9 cellular contexts compared by ENCODE assay signal in the genomic region with DNA sequence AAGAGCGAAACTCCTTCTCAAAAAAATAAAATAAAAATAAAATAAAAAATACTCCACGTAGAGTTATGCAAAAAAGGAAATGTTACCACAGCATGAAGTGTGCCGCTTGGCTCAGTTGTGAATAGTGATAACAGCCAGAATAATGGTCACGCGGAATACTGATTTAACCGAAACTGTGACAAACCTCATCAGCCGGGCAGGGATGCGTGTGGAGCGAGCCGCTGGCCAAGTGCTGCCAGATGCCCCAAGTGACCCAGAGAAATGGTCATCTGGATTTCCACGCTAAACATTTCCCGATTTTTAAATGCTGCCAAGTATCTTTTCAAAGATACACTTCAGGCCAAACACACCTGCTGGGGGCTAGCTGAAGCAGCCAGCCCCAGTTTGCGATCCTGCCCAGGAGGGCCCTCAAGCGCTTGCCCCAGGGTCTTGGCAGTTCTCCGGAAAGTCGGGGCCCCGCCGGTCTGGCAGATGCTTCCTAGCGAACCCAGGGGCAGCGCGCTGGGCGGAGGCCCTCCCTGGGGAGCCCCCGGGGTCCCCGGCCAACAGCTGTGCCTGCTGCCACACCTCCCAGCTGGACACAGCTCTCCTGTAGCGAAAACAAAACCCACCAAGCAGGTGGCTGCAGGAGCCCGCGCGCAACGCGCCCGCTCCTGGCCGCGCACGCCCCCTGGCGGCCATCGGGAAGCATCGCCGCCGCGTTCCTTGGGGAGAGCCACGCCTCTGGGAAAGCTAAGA. TPM values are rescaled to one million over a fixed set of nuclear protein-coding genes. Genes with fewer than 3 reads are reported as not detected.
A peak's percentile ranks its signal among the peaks of the same experiment; 100 is the strongest.
DNase-seq lines count a peak whose midpoint lies in the region; ATAC-seq, FAIRE-seq and TF ChIP-seq lines count a peak whose summit lies in the region.
"Had no signal": no experiment of that assay in that cellular context is flagged by ENCODE, and none has a peak within 500 bp of the region (broad histone marks: within the 10 kb centered on the region; RNA-seq: fewer than 3 reads in every experiment).

No MANE protein-coding gene starts in this region.

- no peaks in the 10 kb centered on the region for H3K9me3 Mint-ChIP-seq in CD8-positive, alpha-beta memory T cell
- H3K9me3 Mint-ChIP-seq: dendritic cell treated with granulocyte-macrophage colony-stimulating factor and Interleukin-4, amounts not matched to agents 40 ng/mL and 50 ng/mL, for 4 days had no signal

- peak in 2 of 3 donors; percentile 63 to 90 for TF ChIP-seq CTCF in omental fat pad (IDR thresholded peaks at IDR 0.05)
- TF ChIP-seq CTCF in suprapubic skin (IDR thresholded peaks at IDR 0.05): peak; percentile 90 to 98

- 20% methylated on average over 41 of the region's 41 CpGs for WGBS in suprapubic skin

- TF ChIP-seq EP300 in suprapubic skin (IDR thresholded peaks at IDR 0.05): no peak

- peak overlapping the region in 4 of 8 donors; percentile 23 to 94 (median 66) for H3K27ac Mint-ChIP-seq in CD8-positive, alpha-beta memory T cell

- no peaks in the 10 kb centered on the region for H3K36me3 ChIP-seq in CD8-positive, alpha-beta memory T cell (ENCODE audit: insufficient read depth, low read length)
- H3K36me3 ChIP-seq in suprapubic skin: no peaks in the 10 kb centered on the region

- peaks cover 0 to 28% (median 3%) of the 10 kb centered on the region in 3 donors for H3K36me3 Mint-ChIP-seq in CD8-positive, alpha-beta memory T cell

- peaks cover 13 to 58% (median 30%) of the 10 kb centered on the region in 3 donors for H3K4me1 Mint-ChIP-seq in CD8-positive, alpha-beta memory T cell

- peak overlapping the region; percentile 16 for H3K27ac ChIP-seq in CD8-positive, alpha-beta memory T cell (ENCODE audit: low read depth, low read length)
- no peak overlapping the region for H3K27ac ChIP-seq in suprapubic skin

- peak; percentile 67 to 82 (median 70) for DNase-seq in CD8-positive, alpha-beta memory T cell
- DNase-seq in HTR-8/SVneo (ENCODE audit: insufficient read length, low spot score): peak; percentile 80
- peak; percentile 25 for DNase-seq in RKO (ENCODE audit: low spot score)
- DNase-seq in activated gamma-delta T cell (lab: John Stamatoyannopoulos, UW): peak; percentile 32
- peak; percentile 75 to 89 for DNase-seq in frontal cortex (ENCODE audit: low spot score in 2 of 2)
- DNase-seq in omental fat pad (ENCODE audit: low spot score): peak; percentile 66
- DNase-seq in suprapubic skin (ENCODE audit: low spot score in 2 of 2): peak in 1 of 2 donors; percentile 71

- peaks cover 28% of the 10 kb centered on the region for H3K4me1 ChIP-seq in CD8-positive, alpha-beta memory T cell (ENCODE audit: insufficient read depth, low read length)
- peaks cover 19% of the 10 kb centered on the region for H3K4me1 ChIP-seq in suprapubic skin

- H3K9me3 ChIP-seq in CD8-positive, alpha-beta memory T cell (ENCODE audit: low read length): no peaks in the 10 kb centered on the region
- no peaks in the 10 kb centered on the region for H3K9me3 ChIP-seq in suprapubic skin

- FAIRE-seq in HTR-8/SVneo (lab: Jason Lieb, UNC): no peak
- no peak for FAIRE-seq in frontal cortex (lab: Jason Lieb, UNC)

- H3K4me3 Mint-ChIP-seq in CD8-positive, alpha-beta memory T cell: peak overlapping the region in 6 of 7 donors; percentile 22 to 64 (median 32)
- H3K4me3 Mint-ChIP-seq: dendritic cell treated with granulocyte-macrophage colony-stimulating factor and Interleukin-4, amounts not matched to agents 40 ng/mL and 50 ng/mL, for 4 days had no signal

- H3K27me3 ChIP-seq in CD8-positive, alpha-beta memory T cell (ENCODE audit: insufficient read depth, low read length, poor library complexity, severe bottlenecking): no peaks in the 10 kb centered on the region
- no peaks in the 10 kb centered on the region for H3K27me3 ChIP-seq in suprapubic skin

- no peak for TF ChIP-seq POLR2A in suprapubic skin (IDR thresholded peaks at IDR 0.05)

- CTCF ChIA-PET in CD8-positive, alpha-beta memory T cell (lab: Charles Lee): interaction anchor here (0.6 to 5.7 kb wide), 39 partner anchors 10 to 646 kb away, joined by 3 to 199 read pairs (median 8); a partner anchor contains a TSS

- ATAC-seq in GM19463 (IDR thresholded peaks at IDR 0.05; ENCODE audit: unreplicated experiment) (peak; percentile 71), omental fat pad (ENCODE audit: low FRiP score) (peak; percentile 87)

- POLR2A ChIA-PET in CD8-positive, alpha-beta memory T cell (lab: Charles Lee): interaction anchor here (0.5 to 1.3 kb wide), 6 partner anchors 9 to 166 kb away, joined by 3 to 8 read pairs (median 3); a partner anchor contains a TSS

- H3K4me3 ChIP-seq in CD8-positive, alpha-beta memory T cell (ENCODE audit: low read length): peak overlapping the region; percentile 43
- peak overlapping the region; percentile 45 for H3K4me3 ChIP-seq in suprapubic skin

- no peaks in the 10 kb centered on the region for H3K27me3 Mint-ChIP-seq in CD8-positive, alpha-beta memory T cell
- H3K27me3 Mint-ChIP-seq: dendritic cell treated with granulocyte-macrophage colony-stimulating factor and Interleukin-4, amounts not matched to agents 40 ng/mL and 50 ng/mL, for 4 days had no signal

RNA-seq across cellular contexts. Expression of a gene that starts 35.1 kb away (rescaled TPM):
- 10 to 100 TPM; 91.8 to 96.2 TPM for total RNA-seq in CD8-positive, alpha-beta memory T cell
- 58.1 TPM for polyA plus RNA-seq in CD8-positive, alpha-beta memory T cell
- total RNA-seq in frontal cortex (24.9 TPM), omental fat pad (10 to 100 TPM; 49.2 to 73.3 (median 61.4) TPM), suprapubic skin (100 to 1,000 TPM in 2 of 4 donors, 10 to 100 TPM in 2; 36.0 to 131 (median 110) TPM)
